1 cellular context compared by ENCODE assay signal in the genomic region with DNA sequence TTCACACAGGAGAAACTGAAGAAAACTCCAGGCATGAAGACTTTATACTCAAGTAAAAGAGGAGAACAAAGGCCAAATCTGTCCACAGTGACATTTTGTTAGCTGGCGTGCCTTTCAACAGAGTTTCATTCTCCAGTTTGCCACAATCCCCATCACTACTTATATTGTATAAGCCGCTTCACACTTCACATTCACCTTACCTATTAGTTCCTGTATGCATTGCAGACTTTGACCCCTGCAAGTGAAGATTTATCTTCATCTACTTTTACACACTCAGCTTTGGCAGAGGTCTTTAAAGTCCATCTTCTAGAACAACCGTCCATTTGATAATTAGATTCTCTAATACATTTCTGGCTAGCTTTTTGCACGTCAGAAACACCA.
TF ChIP-seq lines count a peak whose summit lies in the region.

No MANE protein-coding gene starts in this region.

TF ChIP-seq in HepG2, 621 proteins besides CTCF, POLR2A, EP300 and RAD21:
- TF ChIP-seq NFYB (CRISPR knock-in tag; IDR thresholded peaks at IDR 0.05) (no peak), STAT5B (CRISPR knock-in tag; IDR thresholded peaks at IDR 0.05) (no peak), MAFG (CRISPR knock-in tag; IDR thresholded peaks at IDR 0.05) (no peak), ZC3H4 (CRISPR knock-in tag; IDR thresholded peaks at IDR 0.05; ENCODE audit: borderline replicate concordance) (no peak), ZNF543 (CRISPR knock-in tag; IDR thresholded peaks at IDR 0.05) (no peak), SNAPC2 (CRISPR knock-in tag; IDR thresholded peaks at IDR 0.05) (no peak), REL (CRISPR knock-in tag; conservative IDR thresholded peaks at IDR 0.05) (no peak), ZNF383 (CRISPR knock-in tag; IDR thresholded peaks at IDR 0.05; ENCODE audit: borderline replicate concordance) (no peak), CBX5 (CRISPR knock-in tag; IDR thresholded peaks at IDR 0.05; ENCODE audit: borderline replicate concordance) (no peak), ZNF556 (CRISPR knock-in tag; IDR thresholded peaks at IDR 0.05; ENCODE audit: borderline replicate concordance) (no peak), ATAD3A (CRISPR knock-in tag; IDR thresholded peaks at IDR 0.05) (no peak)
- TF ChIP-seq, protein P1, sequence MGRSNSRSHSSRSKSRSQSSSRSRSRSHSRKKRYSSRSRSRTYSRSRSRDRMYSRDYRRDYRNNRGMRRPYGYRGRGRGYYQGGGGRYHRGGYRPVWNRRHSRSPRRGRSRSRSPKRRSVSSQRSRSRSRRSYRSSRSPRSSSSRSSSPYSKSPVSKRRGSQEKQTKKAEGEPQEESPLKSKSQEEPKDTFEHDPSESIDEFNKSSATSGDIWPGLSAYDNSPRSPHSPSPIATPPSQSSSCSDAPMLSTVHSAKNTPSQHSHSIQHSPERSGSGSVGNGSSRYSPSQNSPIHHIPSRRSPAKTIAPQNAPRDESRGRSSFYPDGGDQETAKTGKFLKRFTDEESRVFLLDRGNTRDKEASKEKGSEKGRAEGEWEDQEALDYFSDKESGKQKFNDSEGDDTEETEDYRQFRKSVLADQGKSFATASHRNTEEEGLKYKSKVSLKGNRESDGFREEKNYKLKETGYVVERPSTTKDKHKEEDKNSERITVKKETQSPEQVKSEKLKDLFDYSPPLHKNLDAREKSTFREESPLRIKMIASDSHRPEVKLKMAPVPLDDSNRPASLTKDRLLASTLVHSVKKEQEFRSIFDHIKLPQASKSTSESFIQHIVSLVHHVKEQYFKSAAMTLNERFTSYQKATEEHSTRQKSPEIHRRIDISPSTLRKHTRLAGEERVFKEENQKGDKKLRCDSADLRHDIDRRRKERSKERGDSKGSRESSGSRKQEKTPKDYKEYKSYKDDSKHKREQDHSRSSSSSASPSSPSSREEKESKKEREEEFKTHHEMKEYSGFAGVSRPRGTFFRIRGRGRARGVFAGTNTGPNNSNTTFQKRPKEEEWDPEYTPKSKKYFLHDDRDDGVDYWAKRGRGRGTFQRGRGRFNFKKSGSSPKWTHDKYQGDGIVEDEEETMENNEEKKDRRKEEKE (IDR thresholded peaks at IDR 0.05), result no peak
- TF ChIP-seq, protein P2, sequence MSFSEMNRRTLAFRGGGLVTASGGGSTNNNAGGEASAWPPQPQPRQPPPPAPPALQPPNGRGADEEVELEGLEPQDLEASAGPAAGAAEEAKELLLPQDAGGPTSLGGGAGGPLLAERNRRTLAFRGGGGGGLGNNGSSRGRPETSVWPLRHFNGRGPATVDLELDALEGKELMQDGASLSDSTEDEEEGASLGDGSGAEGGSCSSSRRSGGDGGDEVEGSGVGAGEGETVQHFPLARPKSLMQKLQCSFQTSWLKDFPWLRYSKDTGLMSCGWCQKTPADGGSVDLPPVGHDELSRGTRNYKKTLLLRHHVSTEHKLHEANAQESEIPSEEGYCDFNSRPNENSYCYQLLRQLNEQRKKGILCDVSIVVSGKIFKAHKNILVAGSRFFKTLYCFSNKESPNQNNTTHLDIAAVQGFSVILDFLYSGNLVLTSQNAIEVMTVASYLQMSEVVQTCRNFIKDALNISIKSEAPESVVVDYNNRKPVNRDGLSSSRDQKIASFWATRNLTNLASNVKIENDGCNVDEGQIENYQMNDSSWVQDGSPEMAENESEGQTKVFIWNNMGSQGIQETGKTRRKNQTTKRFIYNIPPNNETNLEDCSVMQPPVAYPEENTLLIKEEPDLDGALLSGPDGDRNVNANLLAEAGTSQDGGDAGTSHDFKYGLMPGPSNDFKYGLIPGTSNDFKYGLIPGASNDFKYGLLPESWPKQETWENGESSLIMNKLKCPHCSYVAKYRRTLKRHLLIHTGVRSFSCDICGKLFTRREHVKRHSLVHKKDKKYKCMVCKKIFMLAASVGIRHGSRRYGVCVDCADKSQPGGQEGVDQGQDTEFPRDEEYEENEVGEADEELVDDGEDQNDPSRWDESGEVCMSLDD (CRISPR knock-in tag; IDR thresholded peaks at IDR 0.05; ENCODE audit: borderline replicate concordance), result no peak
- TF ChIP-seq, protein P3, sequence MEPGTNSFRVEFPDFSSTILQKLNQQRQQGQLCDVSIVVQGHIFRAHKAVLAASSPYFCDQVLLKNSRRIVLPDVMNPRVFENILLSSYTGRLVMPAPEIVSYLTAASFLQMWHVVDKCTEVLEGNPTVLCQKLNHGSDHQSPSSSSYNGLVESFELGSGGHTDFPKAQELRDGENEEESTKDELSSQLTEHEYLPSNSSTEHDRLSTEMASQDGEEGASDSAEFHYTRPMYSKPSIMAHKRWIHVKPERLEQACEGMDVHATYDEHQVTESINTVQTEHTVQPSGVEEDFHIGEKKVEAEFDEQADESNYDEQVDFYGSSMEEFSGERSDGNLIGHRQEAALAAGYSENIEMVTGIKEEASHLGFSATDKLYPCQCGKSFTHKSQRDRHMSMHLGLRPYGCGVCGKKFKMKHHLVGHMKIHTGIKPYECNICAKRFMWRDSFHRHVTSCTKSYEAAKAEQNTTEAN (CRISPR knock-in tag; conservative IDR thresholded peaks at IDR 0.05), result no peak
- TF ChIP-seq, protein P4, sequence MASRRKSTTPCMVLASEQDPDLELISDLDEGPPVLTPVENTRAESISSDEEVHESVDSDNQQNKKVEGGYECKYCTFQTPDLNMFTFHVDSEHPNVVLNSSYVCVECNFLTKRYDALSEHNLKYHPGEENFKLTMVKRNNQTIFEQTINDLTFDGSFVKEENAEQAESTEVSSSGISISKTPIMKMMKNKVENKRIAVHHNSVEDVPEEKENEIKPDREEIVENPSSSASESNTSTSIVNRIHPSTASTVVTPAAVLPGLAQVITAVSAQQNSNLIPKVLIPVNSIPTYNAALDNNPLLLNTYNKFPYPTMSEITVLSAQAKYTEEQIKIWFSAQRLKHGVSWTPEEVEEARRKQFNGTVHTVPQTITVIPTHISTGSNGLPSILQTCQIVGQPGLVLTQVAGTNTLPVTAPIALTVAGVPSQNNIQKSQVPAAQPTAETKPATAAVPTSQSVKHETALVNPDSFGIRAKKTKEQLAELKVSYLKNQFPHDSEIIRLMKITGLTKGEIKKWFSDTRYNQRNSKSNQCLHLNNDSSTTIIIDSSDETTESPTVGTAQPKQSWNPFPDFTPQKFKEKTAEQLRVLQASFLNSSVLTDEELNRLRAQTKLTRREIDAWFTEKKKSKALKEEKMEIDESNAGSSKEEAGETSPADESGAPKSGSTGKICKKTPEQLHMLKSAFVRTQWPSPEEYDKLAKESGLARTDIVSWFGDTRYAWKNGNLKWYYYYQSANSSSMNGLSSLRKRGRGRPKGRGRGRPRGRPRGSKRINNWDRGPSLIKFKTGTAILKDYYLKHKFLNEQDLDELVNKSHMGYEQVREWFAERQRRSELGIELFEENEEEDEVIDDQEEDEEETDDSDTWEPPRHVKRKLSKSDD (CRISPR knock-in tag; IDR thresholded peaks at IDR 0.05; ENCODE audit: low read depth), result no peak
- TF ChIP-seq, protein P5, sequence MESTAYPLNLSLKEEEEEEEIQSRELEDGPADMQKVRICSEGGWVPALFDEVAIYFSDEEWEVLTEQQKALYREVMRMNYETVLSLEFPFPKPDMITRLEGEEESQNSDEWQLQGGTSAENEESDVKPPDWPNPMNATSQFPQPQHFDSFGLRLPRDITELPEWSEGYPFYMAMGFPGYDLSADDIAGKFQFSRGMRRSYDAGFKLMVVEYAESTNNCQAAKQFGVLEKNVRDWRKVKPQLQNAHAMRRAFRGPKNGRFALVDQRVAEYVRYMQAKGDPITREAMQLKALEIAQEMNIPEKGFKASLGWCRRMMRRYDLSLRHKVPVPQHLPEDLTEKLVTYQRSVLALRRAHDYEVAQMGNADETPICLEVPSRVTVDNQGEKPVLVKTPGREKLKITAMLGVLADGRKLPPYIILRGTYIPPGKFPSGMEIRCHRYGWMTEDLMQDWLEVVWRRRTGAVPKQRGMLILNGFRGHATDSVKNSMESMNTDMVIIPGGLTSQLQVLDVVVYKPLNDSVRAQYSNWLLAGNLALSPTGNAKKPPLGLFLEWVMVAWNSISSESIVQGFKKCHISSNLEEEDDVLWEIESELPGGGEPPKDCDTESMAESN (CRISPR knock-in tag; conservative IDR thresholded peaks at IDR 0.05), result no peak
- TF ChIP-seq, protein P6, sequence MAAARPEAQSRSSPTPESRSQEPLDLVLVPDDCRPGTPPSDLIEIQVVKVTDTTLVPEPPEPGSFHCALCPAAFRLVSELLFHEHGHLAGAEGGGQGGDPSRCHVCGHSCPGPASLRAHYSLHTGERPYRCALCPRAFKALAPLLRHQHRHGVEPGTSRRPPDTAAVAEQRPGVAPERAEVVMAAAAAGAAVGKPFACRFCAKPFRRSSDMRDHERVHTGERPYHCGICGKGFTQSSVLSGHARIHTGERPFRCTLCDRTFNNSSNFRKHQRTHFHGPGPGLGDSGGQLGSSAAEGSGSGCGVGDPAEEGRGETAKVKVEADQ (CRISPR knock-in tag; IDR thresholded peaks at IDR 0.05; ENCODE audit: borderline replicate concordance), result no peak
